ENCODE assay signal across 25 cellular contexts in genomic region chr2:6676776-6677175, GRCh38.
DNase-seq lines count a peak whose midpoint lies in the region; ATAC-seq, FAIRE-seq and TF ChIP-seq lines count a peak whose summit lies in the region.
"Had no signal": no experiment of that assay in that cellular context is flagged by ENCODE, and none has a peak within 500 bp of the region (broad histone marks: within the 10 kb centered on the region; RNA-seq: fewer than 3 reads in every experiment).

No MANE protein-coding gene starts in this region.

- H3K18ac ChIP-seq in neuronal stem cell (ENCODE audit: low read length), result no peak overlapping the region

- no peak overlapping the region for H2BK15ac ChIP-seq in neuronal stem cell (ENCODE audit: low read length)

- H3K4me2 ChIP-seq in astrocyte (ENCODE audit: low read length) (no peak overlapping the region), neuronal stem cell (ENCODE audit: insufficient read depth, low read length, poor library complexity, severe bottlenecking) (no peak overlapping the region)
- H3K4me2 ChIP-seq: BLaER1 had no signal

- no peak overlapping the region for H3K23ac ChIP-seq in neuronal stem cell (ENCODE audit: low read depth, low read length, poor library complexity)

- no peak overlapping the region for H2BK12ac ChIP-seq in neuronal stem cell (ENCODE audit: low read length)

- H3K4ac ChIP-seq in neuronal stem cell (ENCODE audit: low read length), result no peak overlapping the region

- no peak for FAIRE-seq in astrocyte (lab: Jason Lieb, UNC)
- FAIRE-seq: A204.1, D721Med, GM12891, GM18507, H1 had no signal

- DNase-seq in HT1080 (ENCODE audit: low read depth) (peak; percentile 24), astrocyte (ENCODE audit: low read depth) (peak; percentile 61), foreskin keratinocyte (peak in 1 of 2 donors; percentile 42), neuronal stem cell (ENCODE audit: low spot score) (no peak), NCI-H345 treated with DMSO at 0.1 percent for 48 hours (lab: John Stamatoyannopoulos, UW; ENCODE audit: unreplicated experiment) (no peak), WERI-Rb-1 (no peak), uterus (no peak)
- DNase-seq: CD4-positive, alpha-beta T cell; CD8-positive, alpha-beta memory T cell; DMS 273 treated with DMSO at 0.1 percent for 48 hours; DMS79 treated with DMSO at 0.1 percent for 48 hours; GF-D8; GM23248; H7; HCEC 1CT had no signal

- no peaks in the 10 kb centered on the region for H3K79me1 ChIP-seq in neuronal stem cell (ENCODE audit: low read depth, low read length)

- no peaks in the 10 kb centered on the region for H3K36me3 Mint-ChIP-seq in astrocyte (ENCODE audit: low read depth, unreplicated experiment)
- H3K36me3 Mint-ChIP-seq: CD14-positive monocyte; CD8-positive, alpha-beta memory T cell had no signal

- H3K27me3 ChIP-seq in astrocyte (ENCODE audit: insufficient read depth, low read length) (no peaks in the 10 kb centered on the region), foreskin keratinocyte (no peaks in the 10 kb centered on the region), neuronal stem cell (ENCODE audit: control insufficient read depth in 3 of 3, insufficient read depth in 3 of 3, low read depth in 1 of 3, low read length in 3 of 3) (peaks cover 0 to 2% (median 0%) of the 10 kb centered on the region in 3 experiments), WERI-Rb-1 (ENCODE audit: insufficient read depth, low read depth, severe bottlenecking) (no peaks in the 10 kb centered on the region), uterus (no peaks in the 10 kb centered on the region)
- H3K27me3 ChIP-seq: BLaER1 had no signal

- H4K91ac ChIP-seq in neuronal stem cell (ENCODE audit: low read depth, low read length, poor library complexity), result no peak overlapping the region

- H3K36me3 ChIP-seq in astrocyte (ENCODE audit: insufficient read depth, low read length) (no peaks in the 10 kb centered on the region), neuronal stem cell (replicated peaks in 1 of 2; ENCODE audit: control insufficient read depth in 2 of 2, insufficient read depth in 2 of 2, low read length in 2 of 2) (no peaks in the 10 kb centered on the region), WERI-Rb-1 (no peaks in the 10 kb centered on the region), uterus (no peaks in the 10 kb centered on the region)
- H3K36me3 ChIP-seq: BLaER1 had no signal

- no peaks in the 10 kb centered on the region for H3K79me2 ChIP-seq in astrocyte (ENCODE audit: insufficient read depth, low read length)

- H3K4me3 ChIP-seq in astrocyte (ENCODE audit: insufficient read depth, low read depth, low read length) (no peak overlapping the region), neuronal stem cell (ENCODE audit: low read length in 2 of 2) (no peak overlapping the region), WERI-Rb-1 (ENCODE audit: low read depth, low read length) (no peak overlapping the region), uterus (no peak overlapping the region)
- H3K4me3 ChIP-seq: BLaER1, GM23248 had no signal

- no peak overlapping the region for H2BK120ac ChIP-seq in neuronal stem cell (ENCODE audit: low read depth, low read length)

- no peak for TF ChIP-seq POLR2A in uterus (IDR thresholded peaks at IDR 0.05)

- H3K4me3 Mint-ChIP-seq in astrocyte (ENCODE audit: unreplicated experiment), result no peak overlapping the region
- H3K4me3 Mint-ChIP-seq: B cell; CD14-positive monocyte; CD4-positive, alpha-beta T cell; CD8-positive, alpha-beta memory T cell had no signal

- H2AK5ac ChIP-seq in neuronal stem cell (ENCODE audit: low read depth, low read length), result no peak overlapping the region

- intact Hi-C loops in uterus (cut with DNase I; ENCODE audit: low total_unique reads), result no loop called here

- H2AFZ ChIP-seq in astrocyte (ENCODE audit: low read depth, low read length) (no peak overlapping the region), neuronal stem cell (ENCODE audit: low read length) (peak overlapping the region; percentile 19)
- H2AFZ ChIP-seq: GM23248 had no signal

- H4K8ac ChIP-seq in neuronal stem cell (ENCODE audit: low read depth, low read length), result no peak overlapping the region

- H3K9ac ChIP-seq in astrocyte (ENCODE audit: low read length) (no peak overlapping the region), neuronal stem cell (ENCODE audit: low read depth, low read length, poor library complexity) (no peak overlapping the region)
- H3K9ac ChIP-seq: BLaER1, GM23248 had no signal

- H3K9me3 ChIP-seq in astrocyte (ENCODE audit: insufficient read depth, low read depth, low read length), result no peaks in the 10 kb centered on the region
- no peaks in the 10 kb centered on the region for H3K9me3 ChIP-seq in neuronal stem cell (replicated peaks in 1 of 2; ENCODE audit: control insufficient read depth in 2 of 2, insufficient read depth in 1 of 2, low read depth in 1 of 2, low read length in 2 of 2)
- H3K9me3 ChIP-seq in WERI-Rb-1 (ENCODE audit: severe bottlenecking), result no peaks in the 10 kb centered on the region
- H3K9me3 ChIP-seq in uterus, result no peaks in the 10 kb centered on the region
- H3K9me3 ChIP-seq: BLaER1 had no signal

- H3K27ac Mint-ChIP-seq in astrocyte (ENCODE audit: unreplicated experiment), result no peak overlapping the region
- H3K27ac Mint-ChIP-seq: B cell; CD14-positive monocyte; CD4-positive, alpha-beta T cell; CD8-positive, alpha-beta memory T cell had no signal

- H2BK5ac ChIP-seq in neuronal stem cell (ENCODE audit: low read length), result no peak overlapping the region

- H3K14ac ChIP-seq in neuronal stem cell (ENCODE audit: low read length), result no peak overlapping the region

- H3K27ac ChIP-seq in astrocyte (ENCODE audit: low read depth, low read length) (no peak overlapping the region), foreskin keratinocyte (no peak overlapping the region), neuronal stem cell (replicated peaks; ENCODE audit: low read length) (no peak overlapping the region), WERI-Rb-1 (no peak overlapping the region), uterus (no peak overlapping the region)
- H3K27ac ChIP-seq: 22Rv1, BLaER1, GM23248 had no signal

- TF ChIP-seq CTCF in astrocyte (IDR thresholded peaks at IDR 0.05; ENCODE audit: insufficient read depth, low read depth, low read length), result no peak
- no peak for TF ChIP-seq CTCF in foreskin keratinocyte (conservative IDR thresholded peaks at IDR 0.05)
- TF ChIP-seq CTCF in WERI-Rb-1 (IDR thresholded peaks at IDR 0.05; ENCODE audit: low read depth, low read length), result no peak
- no peak for TF ChIP-seq CTCF in uterus (IDR thresholded peaks at IDR 0.05)

- H3K4me1 ChIP-seq in astrocyte (ENCODE audit: insufficient read depth, low read length) (peaks cover 7% of the 10 kb centered on the region), foreskin keratinocyte (no peaks in the 10 kb centered on the region), neuronal stem cell (ENCODE audit: control insufficient read depth in 2 of 2, insufficient read depth in 1 of 2, low read depth in 1 of 2, low read length in 2 of 2) (peaks cover 12 to 18% of the 10 kb centered on the region in 2 donors), uterus (no peaks in the 10 kb centered on the region)
- H3K4me1 ChIP-seq: BLaER1 had no signal

- H3K4me1 Mint-ChIP-seq in astrocyte (ENCODE audit: low read depth, unreplicated experiment), result peaks cover 4% of the 10 kb centered on the region
- H3K4me1 Mint-ChIP-seq: B cell; CD14-positive monocyte; CD8-positive, alpha-beta memory T cell had no signal

- ATAC-seq in foreskin keratinocyte, result peak; percentile 73
- no peak for ATAC-seq in GM21576 (IDR thresholded peaks at IDR 0.05; ENCODE audit: unreplicated experiment)

- no peaks in the 10 kb centered on the region for H3K27me3 Mint-ChIP-seq in astrocyte (ENCODE audit: low read depth, unreplicated experiment)
- H3K27me3 Mint-ChIP-seq: B cell had no signal

- no peaks in the 10 kb centered on the region for H3K9me3 Mint-ChIP-seq in astrocyte (ENCODE audit: unreplicated experiment)
- H3K9me3 Mint-ChIP-seq: CD4-positive, alpha-beta T cell; CD8-positive, alpha-beta memory T cell had no signal

- no peaks in the 10 kb centered on the region for H4K20me1 ChIP-seq in astrocyte (ENCODE audit: insufficient read depth, low read length)
- H4K20me1 ChIP-seq: BLaER1 had no signal

Comparison
In these comparisons a context has a peak if more than half of its experiments do, and no peak if none do; other contexts are left out.
1. DNase-seq: peak in HT1080 (single experiment) and astrocyte (single experiment); none in neuronal stem cell (single experiment), NCI-H345 treated with DMSO at 0.1 percent for 48 hours (single experiment), WERI-Rb-1 (single experiment) and uterus (0 of 2).